Comparison of ENCODE assay signal across 24 cellular contexts in the genomic region with DNA sequence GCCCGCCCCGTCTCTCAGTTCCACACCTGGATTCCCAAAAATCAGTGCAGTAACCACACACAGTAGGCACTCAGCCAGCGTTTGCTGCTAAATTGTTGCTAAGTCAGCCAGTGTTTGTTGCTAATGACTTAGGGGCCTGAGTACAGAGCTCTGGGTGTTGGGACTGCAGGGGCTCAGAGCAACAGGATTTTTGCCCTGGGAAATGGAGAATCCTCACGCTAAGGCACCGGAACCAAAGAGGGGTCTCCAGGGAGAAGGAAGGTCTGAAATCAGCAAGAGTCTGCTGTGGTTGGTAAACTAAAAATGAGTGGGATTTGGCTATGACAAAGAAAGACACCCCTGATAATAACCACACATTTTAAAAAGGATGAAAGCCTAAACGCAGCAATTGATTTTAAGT. TPM values are rescaled to one million over a fixed set of nuclear protein-coding genes. Genes with fewer than 3 reads are reported as not detected.
A peak's percentile ranks its signal among the peaks of the same experiment; 100 is the strongest.
DNase-seq lines count a peak whose midpoint lies in the region; ATAC-seq, FAIRE-seq and TF ChIP-seq lines count a peak whose summit lies in the region.
"Had no signal": no experiment of that assay in that cellular context is flagged by ENCODE, and none has a peak within 500 bp of the region (broad histone marks: within the 10 kb centered on the region; RNA-seq: fewer than 3 reads in every experiment).

No MANE protein-coding gene starts in this region.

- H3K4ac ChIP-seq in H1 (replicated peaks; ENCODE audit: insufficient read length, low read depth, low read length), result no peak overlapping the region

- H3K27ac ChIP-seq in SK-N-MC (peak overlapping the region; percentile 35; the same call in 1 of the 2 replicates), H1 (ENCODE audit: low read depth, low read length) (no peak overlapping the region), upper lobe of right lung (no peak overlapping the region)
- H3K27ac ChIP-seq: BLaER1 had no signal

- no peak overlapping the region for H4K91ac ChIP-seq in H1 (replicated peaks; ENCODE audit: insufficient read length, low read length)

- H3K56ac ChIP-seq in H1 (replicated peaks; ENCODE audit: insufficient read length, low read depth, low read length), result no peak overlapping the region

- H4K5ac ChIP-seq in H1 (ENCODE audit: insufficient read length, low read depth, low read length), result no peak overlapping the region

- H3K9ac ChIP-seq in SK-N-MC (ENCODE audit: insufficient read length) (no peak overlapping the region), H1 (replicated peaks in 1 of 4; ENCODE audit: extremely low read depth in 1 of 4, low read depth in 3 of 4, low read length in 3 of 4) (no peak overlapping the region)
- H3K9ac ChIP-seq: BLaER1 had no signal

- 0 out of 2 replicates have a peak overlapping the region, but pooled peaks have one; percentile 72 for H2BK15ac ChIP-seq in H1 (ENCODE audit: low read length)

- in situ Hi-C loops in GM13976 (cut with MboI; ENCODE audit: low sequenced_read_pairs, unreplicated experiment), result no loop called here

- TF ChIP-seq EP300 in H1 (IDR thresholded peaks at IDR 0.05; ENCODE audit: borderline replicate concordance in 1 of 2, low read depth in 2 of 2, low read length in 2 of 2), result no peak

- TF ChIP-seq CTCF in H1 (IDR thresholded peaks at IDR 0.05; ENCODE audit: control extremely low read depth in 1 of 3, insufficient read depth in 1 of 3, low read depth in 1 of 3, low read length in 3 of 3), result no peak
- TF ChIP-seq CTCF in upper lobe of right lung (IDR thresholded peaks at IDR 0.05), result no peak
- TF ChIP-seq CTCF in GM13976 (IDR thresholded peaks at IDR 0.05; ENCODE audit: borderline replicate concordance, control extremely low read depth, extremely low read depth, insufficient read depth, missing control alignments), result no peak

- no peaks in the 10 kb centered on the region; the same call in 1 of the 2 replicates for H3K23me2 ChIP-seq in H1 (ENCODE audit: low read depth, low read length)

- TF ChIP-seq POLR2A in H1 (IDR thresholded peaks at IDR 0.05; ENCODE audit: control extremely low read depth in 1 of 2, low read depth in 2 of 2, low read length in 2 of 2), result no peak
- no peak for TF ChIP-seq POLR2A in GM12892 (IDR thresholded peaks at IDR 0.05; ENCODE audit: low read depth, low read length)

- H3K4me1 ChIP-seq in H1 (replicated peaks in 1 of 4; ENCODE audit: control insufficient read depth in 3 of 4, insufficient read depth in 4 of 4, low read length in 3 of 4), result peaks cover under 1 to 9% (median 5%) of the 10 kb centered on the region in 4 experiments; a peak in 6 of 7 replicates
- no peaks in the 10 kb centered on the region for H3K4me1 ChIP-seq in upper lobe of right lung
- H3K4me1 ChIP-seq: BE2C, BLaER1 had no signal

- no peaks in the 10 kb centered on the region for H3K9me3 ChIP-seq in SK-N-MC (ENCODE audit: low read depth, low read length)
- H3K9me3 ChIP-seq in H1 (ENCODE audit: insufficient read depth in 2 of 2, low read depth in 1 of 2, low read length in 1 of 2), result no peaks in the 10 kb centered on the region
- no peaks in the 10 kb centered on the region for H3K9me3 ChIP-seq in upper lobe of right lung
- H3K9me3 ChIP-seq: BE2C, BLaER1, Caco-2 had no signal

- intact Hi-C loops in upper lobe of right lung (cut with DNase I), result no loop called here

- no peak for TF ChIP-seq RAD21 in H1 (IDR thresholded peaks at IDR 0.05 in 1 of 2, conservative IDR thresholded peaks at IDR 0.05 in 1 of 2; ENCODE audit: low read depth in 2 of 2, low read length in 2 of 2)

- H4K8ac ChIP-seq in H1 (ENCODE audit: extremely low read depth, insufficient read depth, low read length), result no peak overlapping the region

- H2BK12ac ChIP-seq in H1 (ENCODE audit: low read depth, low read length), result no peak overlapping the region

- POLR2A ChIA-PET in H1 (lab: Charles Lee; ENCODE audit: partially characterized antibody), result interaction anchor here (1.0 kb wide), 1 partner anchor 13 kb away, joined by 3 read pairs; no protein-coding TSS in a partner anchor

- H3K79me1 ChIP-seq in H1 (ENCODE audit: low read depth, low read length), result no peaks in the 10 kb centered on the region

- H3K4me3 ChIP-seq in SK-N-MC (no peak overlapping the region), H1 (ENCODE audit: extremely low read depth in 1 of 4, insufficient read depth in 2 of 4, low read depth in 3 of 4, low read length in 4 of 4) (no peak overlapping the region), upper lobe of right lung (no peak overlapping the region)
- H3K4me3 ChIP-seq: BLaER1 had no signal

- WGBS in H1 (ENCODE audit: extremely low coverage in 1 of 2, insufficient coverage in 1 of 2, insufficient read length in 1 of 2, insufficient replicate concordance in 2 of 2, low coverage in 1 of 2, low lambda C conversion rate in 2 of 2, missing lambda C conversion rate in 1 of 2), 2 experiments, result 72% methylated on average over 6 of the region's 6 CpGs; no CpG with 5 or more reads in 1 of the 2 experiments

- H3K36me3 ChIP-seq in SK-N-MC (ENCODE audit: insufficient read depth, low read length) (no peaks in the 10 kb centered on the region), H1 (ENCODE audit: control insufficient read depth in 2 of 4, insufficient read depth in 4 of 4, low read length in 3 of 4) (no peaks in the 10 kb centered on the region), upper lobe of right lung (no peaks in the 10 kb centered on the region)
- H3K36me3 ChIP-seq: BE2C, BLaER1 had no signal

- H3K18ac ChIP-seq in H1 (ENCODE audit: extremely low read depth, low read length), result no peak overlapping the region; the same call in 1 of the 2 replicates

- H2BK20ac ChIP-seq in H1 (ENCODE audit: low read length), result no peak overlapping the region

- no peaks in the 10 kb centered on the region for H4K20me1 ChIP-seq in H1 (replicated peaks in 1 of 2; ENCODE audit: control insufficient read depth in 1 of 2, insufficient read depth in 2 of 2, low read length in 2 of 2)
- H4K20me1 ChIP-seq: BLaER1 had no signal

- CTCF ChIA-PET in H1 (lab: Charles Lee; ENCODE audit: partially characterized antibody), result interaction anchor here (1.4 to 7.0 kb wide), 4 partner anchors 9 to 229 kb away, joined by 3 to 47 read pairs (median 10); no protein-coding TSS in a partner anchor

- H3K14ac ChIP-seq in H1 (ENCODE audit: insufficient read length), result no peak overlapping the region

- H2BK5ac ChIP-seq in H1 (ENCODE audit: low read depth, low read length), result no peak overlapping the region

- H2BK120ac ChIP-seq in H1 (replicated peaks; ENCODE audit: low read depth, low read length), result no peak overlapping the region

- FAIRE-seq in H1 (lab: Jason Lieb, UNC), result no peak
- FAIRE-seq in GM12892 (lab: Jason Lieb, UNC), result no peak
- no peak for FAIRE-seq in frontal cortex (lab: Jason Lieb, UNC)
- FAIRE-seq: A204.1, D721Med, G401.6, GM12891, GM19239 had no signal

- H3K4me2 ChIP-seq in H1 (ENCODE audit: insufficient read depth in 1 of 2, low read depth in 2 of 2, low read length in 2 of 2), result no peak overlapping the region
- H3K4me2 ChIP-seq: BLaER1 had no signal

- no peak overlapping the region for H2AFZ ChIP-seq in H1 (ENCODE audit: low read length)

- H3K27me3 ChIP-seq in H1 (replicated peaks in 1 of 4; ENCODE audit: control insufficient read depth in 3 of 4, extremely low read depth in 1 of 4, insufficient read depth in 3 of 4, low read length in 3 of 4), result peaks cover 5 to 66% (median 52%) of the 10 kb centered on the region in 4 experiments
- H3K27me3 ChIP-seq in upper lobe of right lung, result peaks cover 60% of the 10 kb centered on the region

- H3K79me2 ChIP-seq in H1 (ENCODE audit: control insufficient read depth in 1 of 2, insufficient read depth in 2 of 2, low read length in 2 of 2), result no peaks in the 10 kb centered on the region

- no peak overlapping the region for H2AK5ac ChIP-seq in H1 (ENCODE audit: low read depth, low read length)

- no peak for ATAC-seq in upper lobe of right lung
- ATAC-seq: CD8-positive, alpha-beta T cell had no signal

- DNase-seq in SK-N-MC (ENCODE audit: low read depth, low spot score) (peak; percentile 60), H1 (ENCODE audit: low read depth in 1 of 2, low spot score in 2 of 2) (no peak), upper lobe of right lung (peak; percentile 29), GM13976 (ENCODE audit: low spot score) (no peak), GM12892 (ENCODE audit: insufficient read length) (no peak), frontal cortex (ENCODE audit: low spot score in 2 of 2) (no peak)
- DNase-seq: 8988T; ACHN; BE2C; C1 segment of cervical spinal cord; Calu3; CD4-positive, alpha-beta T cell; DMS79 treated with DMSO at 0.1 percent for 48 hours; GF-D8 had no signal

- no peak overlapping the region for H3K23ac ChIP-seq in H1 (ENCODE audit: insufficient read length)

TF ChIP-seq in H1, 55 proteins besides CTCF, POLR2A, EP300 and RAD21:
- TF ChIP-seq, protein P1, sequence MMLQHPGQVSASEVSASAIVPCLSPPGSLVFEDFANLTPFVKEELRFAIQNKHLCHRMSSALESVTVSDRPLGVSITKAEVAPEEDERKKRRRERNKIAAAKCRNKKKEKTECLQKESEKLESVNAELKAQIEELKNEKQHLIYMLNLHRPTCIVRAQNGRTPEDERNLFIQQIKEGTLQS (IDR thresholded peaks at IDR 0.05; ENCODE audit: insufficient read depth, low read depth, low read length), result no peak
- TF ChIP-seq GTF2F1 (IDR thresholded peaks at IDR 0.05; ENCODE audit: borderline replicate concordance, low read depth, low read length) (no peak), HDAC6 (IDR thresholded peaks at IDR 0.05; ENCODE audit: low read depth, low read length) (no peak), SAP30 (IDR thresholded peaks at IDR 0.05; ENCODE audit: insufficient read depth, insufficient replicate concordance, low read length) (no peak), NRF1 (IDR thresholded peaks at IDR 0.05; ENCODE audit: low read depth, low read length) (no peak), CEBPB (IDR thresholded peaks at IDR 0.05; ENCODE audit: low read depth, low read length) (no peak), RNF2 (IDR thresholded peaks at IDR 0.05; ENCODE audit: borderline replicate concordance, low read depth, low read length, missing control alignments, poor library complexity, severe bottlenecking) (no peak)

RNA-seq across cellular contexts. Expression of gene ALX4, which starts 22.7 kb away (rescaled TPM):
- not detected in 2 replicates for total RNA-seq in H1 (2021; fragmentation: NEBNext Ultra II Directional; extraction: Animal tissue kit (Norgen Biotek cat#: 25700))
- polyA plus RNA-seq in H1 (2011; rRNA removed), result not detected in 2 replicates
- polyA plus RNA-seq in H1 (2011; cell fraction: cytosol; rRNA removed), result not detected
- not detected for polyA plus RNA-seq in H1 (2011; cell fraction: nucleus; rRNA removed)
- polyA plus RNA-seq in H1 (2012, experiment 1 of 2), result 0.05 to 0.06 TPM in 2 of 4 replicates, not detected in the others
- not detected for polyA plus RNA-seq in H1 (2012, experiment 2 of 2)
- polyA plus RNA-seq in H1 (2013, experiment 1 of 2), result not detected
- polyA plus RNA-seq in H1 (2013, experiment 2 of 2), result not detected
- polyA minus RNA-seq in H1 (2011; rRNA and poly(A)+ RNA removed), result not detected in 2 replicates
- polyA minus RNA-seq in H1 (2011; cell fraction: cytosol; rRNA and poly(A)+ RNA removed), result not detected
- not detected for polyA minus RNA-seq in H1 (2011; cell fraction: nucleus; rRNA and poly(A)+ RNA removed)
- not detected for total RNA-seq in upper lobe of right lung
- polyA plus RNA-seq in GM12892 (2012; ENCODE audit: missing spikeins), result not detected
- 1.2 TPM for total RNA-seq in frontal cortex
- total RNA-seq: Calu3; CD4-positive, alpha-beta T cell; CD8-positive, alpha-beta T cell had no signal
- polyA plus RNA-seq: AG04450, CD14-positive monocyte had no signal

Comparison
In these comparisons a context has a peak if more than half of its experiments do, and no peak if none do; other contexts are left out.
1. DNase-seq: peak in SK-N-MC (single experiment) and upper lobe of right lung (single experiment); none in H1 (0 of 2), GM13976 (single experiment), GM12892 (single experiment) and frontal cortex (0 of 2).